ENCODE assay signal across 8 cellular contexts in genomic region chr16:4936181-4936990, GRCh38. TPM values are rescaled to one million over a fixed set of nuclear protein-coding genes. Genes with fewer than 3 reads are reported as not detected.
DNase-seq lines count a peak whose midpoint lies in the region; ATAC-seq and TF ChIP-seq lines count a peak whose summit lies in the region.

No MANE protein-coding gene starts in this region.

- H3K4me1 Mint-ChIP-seq in Calu3 (ENCODE audit: low read depth, unreplicated experiment) (peaks cover 27% of the 10 kb centered on the region), IgD-negative memory B cell (peaks cover 0 to 6% (median 0%) of the 10 kb centered on the region in 3 donors)

- BruUV-seq in Calu3 (replicated peaks; lab: Mats Ljungman, UMichigan) = TSS peak; percentile 42

- no peak for TF ChIP-seq POLR2A in body of pancreas (IDR thresholded peaks at IDR 0.05)

- H3K9me3 ChIP-seq in body of pancreas (no peaks in the 10 kb centered on the region), tibial artery (no peaks in the 10 kb centered on the region)

- peak; percentile 52 for TF ChIP-seq CTCF in Calu3 (IDR thresholded peaks at IDR 0.05; ENCODE audit: unreplicated experiment)
- TF ChIP-seq CTCF in body of pancreas (IDR thresholded peaks at IDR 0.05) = peak in 6 of 7 experiments; percentile 10 to 44 (median 26)
- TF ChIP-seq CTCF in tibial artery (IDR thresholded peaks at IDR 0.05) = peak in 1 of 2 experiments; percentile 11

- H3K27ac Mint-ChIP-seq in Calu3 (ENCODE audit: unreplicated experiment) = peak overlapping the region; percentile 77
- H3K27ac Mint-ChIP-seq in IgD-negative memory B cell = no peak overlapping the region

- H3K4me1 ChIP-seq in body of pancreas = peaks cover 42% of the 10 kb centered on the region
- peaks cover 0 to 43% (median 36%) of the 10 kb centered on the region in 4 donors for H3K4me1 ChIP-seq in tibial artery

- H3K36me3 ChIP-seq in body of pancreas (replicated peaks in 1 of 2; ENCODE audit: insufficient read depth in 1 of 2, low read depth in 2 of 2) (no peaks in the 10 kb centered on the region), tibial artery (peaks cover 0 to 7% (median 0%) of the 10 kb centered on the region in 3 donors)

- H3K4me3 Mint-ChIP-seq in Calu3 (ENCODE audit: low read depth, unreplicated experiment) = peak overlapping the region; percentile 97
- H3K4me3 Mint-ChIP-seq in IgD-negative memory B cell = peak overlapping the region; percentile 14 to 77 (median 75)

- peak; percentile 40 for ATAC-seq in body of pancreas
- peak; percentile 44 for ATAC-seq in left colon
- ATAC-seq in HG03432 (IDR thresholded peaks at IDR 0.05; ENCODE audit: unreplicated experiment) = no peak
- no peak for ATAC-seq in HG03039 (IDR thresholded peaks at IDR 0.05; ENCODE audit: unreplicated experiment)

- CTCF ChIA-PET in Calu3 (lab: Charles Lee) = interaction anchor here (0.7 to 1.5 kb wide), 10 partner anchors 8 to 327 kb away, joined by 3 to 9 read pairs (median 3); partner anchors contain the start of gene SEC14L5

- H3K36me3 Mint-ChIP-seq in Calu3 (ENCODE audit: insufficient read depth, unreplicated experiment) (peaks cover 43% of the 10 kb centered on the region), IgD-negative memory B cell (no peaks in the 10 kb centered on the region)

- H3K4me3 ChIP-seq in body of pancreas = peak overlapping the region; percentile 46 to 77
- peak overlapping the region; percentile 59 to 62 for H3K4me3 ChIP-seq in tibial artery

- no peaks in the 10 kb centered on the region for H3K9me3 Mint-ChIP-seq in Calu3 (ENCODE audit: low read depth, unreplicated experiment)
- peaks cover 0 to 1% (median 0%) of the 10 kb centered on the region in 3 donors for H3K9me3 Mint-ChIP-seq in IgD-negative memory B cell

- intact Hi-C loops in Calu3 (cut with micrococcal nuclease; ENCODE audit: unreplicated experiment) = loop anchor here (5.0 kb wide), 1 partner anchor 54 kb away; no protein-coding TSS in a partner anchor
- intact Hi-C loops in body of pancreas (cut with DNase I) = loop anchor here (10.0 kb wide), 1 partner anchor 82 kb away; no protein-coding TSS in a partner anchor
- intact Hi-C loops in left colon (cut with DNase I, micrococcal nuclease) = no loop called here
- intact Hi-C loops in tibial artery (cut with DNase I; ENCODE audit: low total_unique reads) = no loop called here

- DNase-seq in Calu3 = peak; percentile 86
- peak; percentile 51 to 64 (median 58) for DNase-seq in body of pancreas
- peak in 1 of 2 donors; percentile 47 for DNase-seq in left colon
- DNase-seq in tibial artery = peak; percentile 45 to 74
- DNase-seq in SW 1271 (lab: John Stamatoyannopoulos, UW) = no peak

- 0 to 1% methylated on average over 7 to 64 of the region's 64 CpGs for WGBS in body of pancreas, 2 donors

- H3K27me3 ChIP-seq in body of pancreas (no peaks in the 10 kb centered on the region), tibial artery (peaks cover 0 to 33% of the 10 kb centered on the region in 2 donors)

- H3K27me3 Mint-ChIP-seq in Calu3 (ENCODE audit: unreplicated experiment) (no peaks in the 10 kb centered on the region), IgD-negative memory B cell (peaks cover 38% of the 10 kb centered on the region)

- H3K27ac ChIP-seq in body of pancreas (peak overlapping the region; percentile 29 to 89 (median 78)), tibial artery (peak overlapping the region; percentile 60 to 74)

RNA-seq across cellular contexts. Expression of gene PPL, which starts 0.6 kb away (rescaled TPM):
- total RNA-seq in Calu3 (2022) = 75.0 and 104 TPM in 2 replicates
- polyA plus RNA-seq in IgD-negative memory B cell = 0.55 TPM
- 10 to 100 TPM; 20.2 to 26.0 TPM for total RNA-seq in body of pancreas
- total RNA-seq in left colon = 10 to 100 TPM; 14.7 to 15.6 TPM

RNA-seq across cellular contexts. Expression of gene SEC14L5, which starts 21.7 kb away (rescaled TPM):
- total RNA-seq in Calu3 (2022) (0.52 and 0.54 TPM in 2 replicates), body of pancreas (under 1 TPM in 1 of 2 donors, not detected in 1; 0.26 TPM), left colon (1 to 10 TPM; 1.4 to 1.8 TPM)
- 0.03 TPM for polyA plus RNA-seq in IgD-negative memory B cell

Comparison
In these comparisons a context has a peak if more than half of its experiments do, and no peak if none do; other contexts are left out.
1. DNase-seq: peak in Calu3 (single experiment), body of pancreas (4 of 4) and tibial artery (2 of 2); none in SW 1271 (0 of 2).
2. ATAC-seq: peak in body of pancreas (single experiment) and left colon (single experiment); none in HG03432 (single experiment) and HG03039 (single experiment).
3. intact Hi-C loops: an anchor here in Calu3 (5.0 kb wide) and body of pancreas (10.0 kb wide); none called in left colon and tibial artery.